Comparison of ENCODE assay signal across 8 cellular contexts in genomic region chr17:57940217-57940616, GRCh38. TPM values are rescaled to one million over a fixed set of nuclear protein-coding genes. Genes with fewer than 3 reads are reported as not detected.
DNase-seq lines count a peak whose midpoint lies in the region; TF ChIP-seq lines count a peak whose summit lies in the region.

No MANE protein-coding gene starts in this region.

- H3K4me2 ChIP-seq in OCI-LY3 (ENCODE audit: low read length) (peak overlapping the region; percentile 94), hepatocyte (no peak overlapping the region)

- 64% methylated on average over 5 of the region's 5 CpGs for WGBS in hepatocyte (ENCODE audit: low lambda C conversion rate, missing lambda C conversion rate)

- H3K27ac ChIP-seq in OCI-LY3 (ENCODE audit: low read length) (peak overlapping the region; percentile 71), right atrium auricular region (peak overlapping the region; percentile 66 to 78), temporal lobe (ENCODE audit: low read depth, low read length) (peak overlapping the region; percentile 92), hepatocyte (no peak overlapping the region)

- H3K9me3 ChIP-seq in OCI-LY3 (ENCODE audit: insufficient read depth, low read length) (no peaks in the 10 kb centered on the region), right atrium auricular region (no peaks in the 10 kb centered on the region), hepatocyte (ENCODE audit: low read depth) (no peaks in the 10 kb centered on the region)

- no peaks in the 10 kb centered on the region for H3K9me2 ChIP-seq in hepatocyte (replicated peaks; ENCODE audit: insufficient read depth)

- H3K4me1 ChIP-seq in OCI-LY3 (ENCODE audit: low read length) (peaks cover 56% of the 10 kb centered on the region), right atrium auricular region (peaks cover 0 to 95% of the 10 kb centered on the region in 2 donors), hepatocyte (ENCODE audit: insufficient read depth) (peaks cover 48% of the 10 kb centered on the region)

- DNase-seq in NCI-H748 (lab: John Stamatoyannopoulos, UW; ENCODE audit: unreplicated experiment) (peak; percentile 54), NCI-H748 treated with DMSO at 0.1 percent for 48 hours (lab: John Stamatoyannopoulos, UW) (no peak), right atrium auricular region (ENCODE audit: low spot score) (no peak), SW 1271 (lab: John Stamatoyannopoulos, UW) (no peak), hepatocyte (ENCODE audit: low spot score) (no peak), SIG-M5 treated with dmso at 0.1 percent for 504 hours (lab: John Stamatoyannopoulos, UW; ENCODE audit: unreplicated experiment) (no peak)

- H3K27me3 ChIP-seq in OCI-LY3 (ENCODE audit: low read depth, low read length) (peaks cover 30% of the 10 kb centered on the region), right atrium auricular region (no peaks in the 10 kb centered on the region), hepatocyte (no peaks in the 10 kb centered on the region)

- no peaks in the 10 kb centered on the region for H3K36me3 ChIP-seq in OCI-LY3 (replicated peaks; ENCODE audit: low read depth, low read length)
- H3K36me3 ChIP-seq in right atrium auricular region, result no peaks in the 10 kb centered on the region
- no peaks in the 10 kb centered on the region for H3K36me3 ChIP-seq in hepatocyte (replicated peaks; ENCODE audit: insufficient read depth, low read depth)

- H3K4me3 ChIP-seq in OCI-LY3 (ENCODE audit: low read length) (peak overlapping the region; percentile 54), right atrium auricular region (no peak overlapping the region), hepatocyte (no peak overlapping the region)

- TF ChIP-seq CTCF in OCI-LY3 (IDR thresholded peaks at IDR 0.05; ENCODE audit: low read depth, low read length) (no peak), right atrium auricular region (IDR thresholded peaks at IDR 0.05) (no peak), hepatocyte (IDR thresholded peaks at IDR 0.05; ENCODE audit: poor library complexity) (no peak)

- peak overlapping the region; percentile 34; the same call in 1 of the 2 replicates for H3K9ac ChIP-seq in OCI-LY3 (ENCODE audit: low read length)

- H3K79me2 ChIP-seq in OCI-LY3 (ENCODE audit: low read length), result no peaks in the 10 kb centered on the region
- peaks cover 67% of the 10 kb centered on the region for H3K79me2 ChIP-seq in hepatocyte

- H2AFZ ChIP-seq in OCI-LY3 (ENCODE audit: low read depth, low read length), result no peak overlapping the region
- H2AFZ ChIP-seq in hepatocyte, result no peak overlapping the region

- H4K20me1 ChIP-seq in OCI-LY3 (ENCODE audit: insufficient read depth, low read length) (no peaks in the 10 kb centered on the region), hepatocyte (ENCODE audit: insufficient read depth, poor library complexity, severe bottlenecking) (no peaks in the 10 kb centered on the region)

RNA-seq across cellular contexts. Expression of gene CUEDC1, which starts 15.0 kb away (rescaled TPM):
- total RNA-seq in right atrium auricular region, result 10 to 100 TPM; 32.5 to 33.3 TPM
- 9.1 TPM for total RNA-seq in temporal lobe
- 9.3 and 11.6 TPM in 2 replicates for total RNA-seq in hepatocyte
- 23.3 and 27.4 TPM in 2 replicates for polyA plus RNA-seq in hepatocyte

RNA-seq across cellular contexts. Expression of gene VEZF1, which starts 47.8 kb away (rescaled TPM):
- total RNA-seq in right atrium auricular region (10 to 100 TPM; 65.9 to 77.1 TPM), temporal lobe (55.6 TPM), hepatocyte (56.0 and 57.3 TPM in 2 replicates)
- polyA plus RNA-seq in hepatocyte, result 19.1 and 20.9 TPM in 2 replicates
